20 cellular contexts compared by ENCODE assay signal in genomic region chr18:76580288-76580962, GRCh38.
"Had no signal": no experiment of that assay in that cellular context is flagged by ENCODE, and none has a peak within 500 bp of the region (broad histone marks: within the 10 kb centered on the region; RNA-seq: fewer than 3 reads in every experiment).

No MANE protein-coding gene starts in this region.

- ATAC-seq: activated T-helper 17 cell treated with anti-CD3 and anti-CD28 coated beads, Interleukin-2, amount 50 U/mL, for 72 hours; T-helper 17 cell; WTC11 had no signal

- DNase-seq: activated CD4-positive, alpha-beta memory T cell treated with anti-CD3 and anti-CD28 coated beads for 36 hours; activated CD4-positive, alpha-beta T cell treated with anti-CD3 and anti-CD28 coated beads, Interleukin-2, amount 10 ng/mL, durations not matched to agents 7 days and 5 days; activated CD4-positive, CD25-positive, alpha-beta regulatory T cell treated with anti-CD3 and anti-CD28 coated beads, Interleukin-2, amount 50 U/mL, for 72 hours; activated gamma-delta T cell; activated naive CD4-positive, alpha-beta T cell treated with anti-CD3 and anti-CD28 coated beads, Interleukin-2, amount 10 ng/mL, durations not matched to agents 7 days and 5 days; activated naive CD8-positive, alpha-beta T cell treated with anti-CD3 and anti-CD28 coated beads for 36 hours; activated T-cell treated with anti-CD3 and anti-CD28 coated beads for 4 hours; activated T-cell treated with anti-CD3 and anti-CD28 coated beads, Interleukin-2, amount 50 U/mL, for 48 hours; MM.1S; NCI-H1105; NCI-H1436; NCI-H1694 treated with DMSO at 0.1 percent for 48 hours; NCI-H2029 treated with DMSO at 0.1 percent for 48 hours; NCI-H446; NCI-H524; SIG-M5; T-helper 17 cell; T-helper 9 cell had no signal
